5 cellular contexts compared by ENCODE assay signal in genomic region chr17:13994050-13994449, GRCh38.
"Had no signal": no experiment of that assay in that cellular context is flagged by ENCODE, and none has a peak within 500 bp of the region (broad histone marks: within the 10 kb centered on the region; RNA-seq: fewer than 3 reads in every experiment).

No MANE protein-coding gene starts in this region.

- H3K4me3 ChIP-seq: K562 had no signal

- DNase-seq: IMR-90, KBM-7 had no signal

- H3K27ac ChIP-seq: HL-60 had no signal

- ATAC-seq: K562 had no signal

- FAIRE-seq: HTR-8/SVneo, K562 had no signal
